16 cellular contexts compared by ENCODE assay signal in the genomic region with DNA sequence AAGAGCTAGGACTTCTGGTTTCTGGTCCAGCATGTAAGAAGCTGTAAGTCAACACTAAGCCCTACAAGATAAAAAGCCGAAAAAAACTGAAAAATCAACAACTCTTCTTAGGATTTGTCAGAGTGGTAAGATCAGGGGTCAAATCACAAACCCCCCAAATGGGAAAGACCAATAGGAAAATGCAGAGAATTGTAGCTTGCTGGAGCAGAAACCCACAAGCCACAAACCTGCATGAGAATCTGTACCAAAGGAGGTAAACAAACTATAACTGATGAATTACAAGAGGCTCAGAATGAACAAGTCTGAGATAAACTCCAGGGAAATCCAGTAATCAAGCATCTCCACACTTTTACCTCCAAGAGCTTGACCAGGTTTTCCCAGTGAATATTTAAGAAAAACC. TPM values are rescaled to one million over a fixed set of nuclear protein-coding genes. Genes with fewer than 3 reads are reported as not detected.
DNase-seq lines count a peak whose midpoint lies in the region; ATAC-seq and TF ChIP-seq lines count a peak whose summit lies in the region.
"Had no signal": no experiment of that assay in that cellular context is flagged by ENCODE, and none has a peak within 500 bp of the region (broad histone marks: within the 10 kb centered on the region; RNA-seq: fewer than 3 reads in every experiment).

No MANE protein-coding gene starts in this region.

- H3K9me3 Mint-ChIP-seq in activated T-cell treated with anti-CD3 and anti-CD28 coated beads, Interleukin-2, amount 50 U/mL, for 24 hours = peaks cover 16% of the 10 kb centered on the region
- H3K9me3 Mint-ChIP-seq in activated naive CD8-positive, alpha-beta T cell (ENCODE audit: low read depth) = peaks cover 21% of the 10 kb centered on the region
- H3K9me3 Mint-ChIP-seq: GM23338 had no signal

- TF ChIP-seq CTCF in spleen (IDR thresholded peaks at IDR 0.05 in 8 of 11, conservative IDR thresholded peaks at IDR 0.05 in 3 of 11) = no peak

- WGBS in spleen, 5 donors = 31 to 77% (median 62%) methylated on average over 1 of the region's 1 CpG

- intact Hi-C loops in spleen (cut with DNase I; ENCODE audit: low total_unique reads) = no loop called here

- peak; percentile 33 for ATAC-seq in HG03469 (IDR thresholded peaks at IDR 0.05; ENCODE audit: unreplicated experiment)
- ATAC-seq in activated CD4-positive, CD25-positive, alpha-beta regulatory T cell treated with anti-CD3 and anti-CD28 coated beads, Interleukin-2, amount 50 U/mL, for 24 hours = no peak
- ATAC-seq: GM23338 had no signal

- TF ChIP-seq POLR2A in spleen (IDR thresholded peaks at IDR 0.05) = no peak

- peaks cover 19% of the 10 kb centered on the region for H3K36me3 Mint-ChIP-seq in activated T-cell treated with anti-CD3 and anti-CD28 coated beads, Interleukin-2, amount 50 U/mL, for 24 hours (ENCODE audit: low read depth)
- H3K36me3 Mint-ChIP-seq in activated naive CD8-positive, alpha-beta T cell = peaks cover 18% of the 10 kb centered on the region

- H3K9me3 ChIP-seq in spleen = peaks cover 0 to 27% (median 23%) of the 10 kb centered on the region in 8 donors
- H3K9me3 ChIP-seq: neutrophil, uterus had no signal

- no peak overlapping the region for H3K4me3 Mint-ChIP-seq in activated T-cell treated with anti-CD3 and anti-CD28 coated beads, Interleukin-2, amount 50 U/mL, for 24 hours
- H3K4me3 Mint-ChIP-seq in activated naive CD8-positive, alpha-beta T cell = peak overlapping the region; percentile 46
- H3K4me3 Mint-ChIP-seq: GM23338 had no signal

- H3K27me3 ChIP-seq in spleen (replicated peaks in 1 of 7) = no peaks in the 10 kb centered on the region
- H3K27me3 ChIP-seq: neutrophil, uterus had no signal

- peaks cover 0 to 12% (median 0%) of the 10 kb centered on the region in 6 donors for H3K36me3 ChIP-seq in spleen
- H3K36me3 ChIP-seq: neutrophil, uterus had no signal

- H3K4me1 ChIP-seq in spleen = peaks cover 15 to 75% (median 60%) of the 10 kb centered on the region in 6 donors
- H3K4me1 ChIP-seq: uterus had no signal

- H3K4me3 ChIP-seq in spleen = no peak overlapping the region
- H3K4me3 ChIP-seq: GM23338, uterus had no signal

- H3K27me3 Mint-ChIP-seq in activated T-cell treated with anti-CD3 and anti-CD28 coated beads, Interleukin-2, amount 50 U/mL, for 24 hours = no peaks in the 10 kb centered on the region
- H3K27me3 Mint-ChIP-seq in activated naive CD8-positive, alpha-beta T cell = no peaks in the 10 kb centered on the region

- peaks cover 69% of the 10 kb centered on the region for H3K4me1 Mint-ChIP-seq in activated T-cell treated with anti-CD3 and anti-CD28 coated beads, Interleukin-2, amount 50 U/mL, for 24 hours (ENCODE audit: low read depth)
- peaks cover 69% of the 10 kb centered on the region for H3K4me1 Mint-ChIP-seq in activated naive CD8-positive, alpha-beta T cell (ENCODE audit: low read depth)

- peak overlapping the region; percentile 63 for H3K27ac Mint-ChIP-seq in activated T-cell treated with anti-CD3 and anti-CD28 coated beads, Interleukin-2, amount 50 U/mL, for 24 hours
- peak overlapping the region; percentile 83 for H3K27ac Mint-ChIP-seq in activated naive CD8-positive, alpha-beta T cell
- H3K27ac Mint-ChIP-seq: GM23338 had no signal

- no peak for DNase-seq in activated T-cell treated with anti-CD3 and anti-CD28 coated beads, Interleukin-2, amount 50 U/mL, for 24 hours
- DNase-seq in activated T-cell treated with anti-CD3 and anti-CD28 coated beads for 4 hours (no peak), spleen (no peak), NCI-H1105 (lab: John Stamatoyannopoulos, UW) (no peak), dedifferentiated amniotic fluid mesenchymal stem cell (ENCODE audit: extremely low spot score) (no peak)
- DNase-seq: aorta; effector CD4-positive, alpha-beta T cell; NCI-H187 treated with DMSO at 0.1 percent for 48 hours; NK-92 treated with Interleukin-12 subunit alpha and Interleukin-12 subunit beta, amount 100 ng/mL, for 24 hours; SW 1271; uterus had no signal

- peak overlapping the region; percentile 16 to 73 (median 48) for H3K27ac ChIP-seq in spleen
- H3K27ac ChIP-seq: neutrophil, uterus had no signal

RNA-seq across cellular contexts. Expression of a gene that starts 36.0 kb away (rescaled TPM):
- 10 to 100 TPM; 19.0 to 30.2 (median 24.8) TPM for total RNA-seq in spleen
- 1 to 10 TPM; 2.7 to 3.7 (median 3.5) TPM for polyA plus RNA-seq in spleen
